In genomic region chr10:59830601-59831259, GRCh38 we compare ENCODE assay signal across 8 cellular contexts.
DNase-seq lines count a peak whose midpoint lies in the region; ATAC-seq and TF ChIP-seq lines count a peak whose summit lies in the region.

No MANE protein-coding gene starts in this region.

- H3K27ac ChIP-seq in 22Rv1: no peak overlapping the region

- peak; percentile 90 for TF ChIP-seq CTCF in 22Rv1 (IDR thresholded peaks at IDR 0.05)

- ATAC-seq in Right ventricle myocardium superior (ENCODE audit: poor library complexity): peak; percentile 74
- ATAC-seq in HG03045 (IDR thresholded peaks at IDR 0.05; ENCODE audit: unreplicated experiment): no peak
- no peak for ATAC-seq in HG03457 (IDR thresholded peaks at IDR 0.05; ENCODE audit: unreplicated experiment)

- intact Hi-C loops in Right ventricle myocardium superior (cut with DNase I): loop anchor here (2.0 to 10.0 kb wide), 2 partner anchors 204 to 596 kb away; no protein-coding TSS in a partner anchor

- DNase-seq in DMS53 treated with DMSO at 0.1 percent for 48 hours (lab: John Stamatoyannopoulos, UW; ENCODE audit: unreplicated experiment) (peak; percentile 32), NCI-H1092 (lab: John Stamatoyannopoulos, UW) (peak; percentile 47), Right ventricle myocardium superior (no peak), renal cortical epithelial cell (ENCODE audit: low read depth) (peak; percentile 51)
- DNase-seq in activated CD4-positive, alpha-beta T cell treated with anti-CD3 and anti-CD28 coated beads, Interleukin-2, amount 50 U/mL, for 48 hours: peak; percentile 11 to 24
